Comparison of ENCODE assay signal across 10 cellular contexts in genomic region chr1:155125946-155126493, GRCh38. TPM values are rescaled to one million over a fixed set of nuclear protein-coding genes. Genes with fewer than 3 reads are reported as not detected.
DNase-seq lines count a peak whose midpoint lies in the region; ATAC-seq and TF ChIP-seq lines count a peak whose summit lies in the region.
"Had no signal": no experiment of that assay in that cellular context is flagged by ENCODE, and none has a peak within 500 bp of the region (broad histone marks: within the 10 kb centered on the region; RNA-seq: fewer than 3 reads in every experiment).

No MANE protein-coding gene starts in this region.

- peak overlapping the region; percentile 64 to 73 for H3K4me3 ChIP-seq in duodenal mucosa (ENCODE audit: low read depth in 1 of 2, low read length in 2 of 2)
- peak overlapping the region; percentile 64 for H3K4me3 ChIP-seq in lower lobe of right lung
- H3K4me3 ChIP-seq in tibial nerve = peak overlapping the region; percentile 62 to 74 (median 64)

- no peaks in the 10 kb centered on the region for H3K36me3 Mint-ChIP-seq in T-helper 2 cell treated with Interferon-gamma antibody and Interleukin-4, amounts not matched to agents 5 μg/mL and 100 μg/mL, for 36 hours (ENCODE audit: low read depth)
- H3K36me3 Mint-ChIP-seq: CD4-positive, CD25-positive, alpha-beta regulatory T cell had no signal

- peak overlapping the region; percentile 25 for H3K4me3 Mint-ChIP-seq in T-helper 2 cell treated with Interferon-gamma antibody and Interleukin-4, amounts not matched to agents 5 μg/mL and 100 μg/mL, for 36 hours

- H3K27me3 ChIP-seq in duodenal mucosa (ENCODE audit: control insufficient read depth in 1 of 2, insufficient read depth in 2 of 2, low read length in 2 of 2) = no peaks in the 10 kb centered on the region
- peaks cover 13% of the 10 kb centered on the region for H3K27me3 ChIP-seq in lower lobe of right lung (ENCODE audit: low read depth)
- no peaks in the 10 kb centered on the region for H3K27me3 ChIP-seq in tibial nerve

- peaks cover 30 to 58% of the 10 kb centered on the region in 2 donors for H3K4me1 ChIP-seq in duodenal mucosa (ENCODE audit: control insufficient read depth in 1 of 2, insufficient read depth in 2 of 2, low read length in 2 of 2)
- H3K4me1 ChIP-seq in lower lobe of right lung = peaks cover 58% of the 10 kb centered on the region
- peaks cover 0 to 60% (median 22%) of the 10 kb centered on the region in 4 donors for H3K4me1 ChIP-seq in tibial nerve

- H3K36me3 ChIP-seq in duodenal mucosa (ENCODE audit: control insufficient read depth in 1 of 2, insufficient read depth in 2 of 2, low read length in 2 of 2) (peaks cover 0 to 5% of the 10 kb centered on the region in 2 donors), lower lobe of right lung (peaks cover 12% of the 10 kb centered on the region), tibial nerve (peaks cover 0 to 1% (median 0%) of the 10 kb centered on the region in 3 donors)

- H3K27ac ChIP-seq in duodenal mucosa (ENCODE audit: low read depth, low read length) (peak overlapping the region; percentile 96), lower lobe of right lung (peak overlapping the region; percentile 91), tibial nerve (peak overlapping the region; percentile 84 to 99 (median 88))

- WGBS in tibial nerve, 2 donors = 23 to 30% methylated on average over 24 to 45 of the region's 50 CpGs

- peaks cover 17% of the 10 kb centered on the region for H3K4me1 Mint-ChIP-seq in T-helper 2 cell treated with Interferon-gamma antibody and Interleukin-4, amounts not matched to agents 5 μg/mL and 100 μg/mL, for 36 hours (ENCODE audit: low read depth)

- intact Hi-C loops in lower lobe of right lung (cut with DNase I) = no loop called here

- DNase-seq in T-helper 2 cell treated with Interferon-gamma antibody and Interleukin-4, amounts not matched to agents 5 μg/mL and 100 μg/mL, for 36 hours (ENCODE audit: low spot score) = no peak
- DNase-seq in T-helper 2 cell (no peak), lower lobe of right lung (peak; percentile 79), tibial nerve (ENCODE audit: low spot score in 2 of 2) (peak; percentile 54 to 58), DMS114 treated with DMSO at 0.1 percent for 48 hours (lab: John Stamatoyannopoulos, UW; ENCODE audit: unreplicated experiment) (no peak), T-helper 9 cell (no peak)

- peak; percentile 16 to 48 for ATAC-seq in lower lobe of right lung
- no peak for ATAC-seq in GM18858 (IDR thresholded peaks at IDR 0.05; ENCODE audit: unreplicated experiment)

- peak; percentile 8 to 38 for TF ChIP-seq POLR2A in tibial nerve (IDR thresholded peaks at IDR 0.05)

- peaks cover 65% of the 10 kb centered on the region for H3K27me3 Mint-ChIP-seq in T-helper 2 cell treated with Interferon-gamma antibody and Interleukin-4, amounts not matched to agents 5 μg/mL and 100 μg/mL, for 36 hours (ENCODE audit: low read depth)

- peak overlapping the region; percentile 84 to 96 for H3K9ac ChIP-seq in duodenal mucosa (ENCODE audit: low read depth in 1 of 2, low read length in 2 of 2)

- peak; percentile 16 to 66 for TF ChIP-seq EP300 in tibial nerve (IDR thresholded peaks at IDR 0.05)

- H3K27ac Mint-ChIP-seq in T-helper 2 cell treated with Interferon-gamma antibody and Interleukin-4, amounts not matched to agents 5 μg/mL and 100 μg/mL, for 36 hours = no peak overlapping the region

- no peaks in the 10 kb centered on the region for H3K9me3 Mint-ChIP-seq in T-helper 2 cell treated with Interferon-gamma antibody and Interleukin-4, amounts not matched to agents 5 μg/mL and 100 μg/mL, for 36 hours
- H3K9me3 Mint-ChIP-seq: CD4-positive, CD25-positive, alpha-beta regulatory T cell had no signal

- TF ChIP-seq CTCF in lower lobe of right lung (IDR thresholded peaks at IDR 0.05) = no peak
- TF ChIP-seq CTCF in tibial nerve (IDR thresholded peaks at IDR 0.05) = no peak

- H3K9me3 ChIP-seq in duodenal mucosa (ENCODE audit: control insufficient read depth in 1 of 2, low read length in 2 of 2) = no peaks in the 10 kb centered on the region
- H3K9me3 ChIP-seq in lower lobe of right lung = no peaks in the 10 kb centered on the region
- no peaks in the 10 kb centered on the region for H3K9me3 ChIP-seq in tibial nerve

RNA-seq across cellular contexts. Expression of gene EFNA1, which starts 1.7 kb away (rescaled TPM):
- total RNA-seq in lower lobe of right lung = 144 TPM
- total RNA-seq in tibial nerve = 10 to 100 TPM; 27.4 to 41.4 (median 34.0) TPM
- total RNA-seq: T-helper 1 cell treated with Interleukin-12 subunit alpha and Interleukin-12 subunit beta and Interleukin-4 antibody, amounts not matched to agents 30 ng/mL and 1 ng/mL, for 36 hours had no signal

RNA-seq across cellular contexts. Expression of gene SLC50A1, which starts 9.6 kb away (rescaled TPM):
- total RNA-seq in lower lobe of right lung = 42.6 TPM
- 10 to 100 TPM in 3 of 4 donors, 1 to 10 TPM in 1; 5.7 to 33.9 (median 14.9) TPM for total RNA-seq in tibial nerve

RNA-seq across cellular contexts. Expression of gene DPM3, which starts 14.3 kb away (rescaled TPM):
- total RNA-seq in lower lobe of right lung = 62.3 TPM
- 100 to 1,000 TPM in 2 of 4 donors, 10 to 100 TPM in 2; 74.7 to 115 (median 95.6) TPM for total RNA-seq in tibial nerve

RNA-seq across cellular contexts. Expression of gene KRTCAP2, which starts 47.1 kb away (rescaled TPM):
- total RNA-seq in lower lobe of right lung = 173 TPM
- total RNA-seq in tibial nerve = 100 to 1,000 TPM; 102 to 167 (median 146) TPM

RNA-seq across cellular contexts. Expression of gene EFNA3, which starts 47.4 kb away (rescaled TPM):
- total RNA-seq in lower lobe of right lung (1.0 TPM), tibial nerve (1 to 10 TPM in 2 of 4 donors, under 1 TPM in 1, not detected in 1; 0.63 to 1.2 (median 1.2) TPM)

Comparison
In these comparisons a context has a peak if more than half of its experiments do, and no peak if none do; other contexts are left out.
1. DNase-seq: peak in lower lobe of right lung (single experiment) and tibial nerve (2 of 2); none in T-helper 2 cell treated with Interferon-gamma antibody and Interleukin-4, amounts not matched to agents 5 μg/mL and 100 μg/mL, for 36 hours (single experiment), T-helper 2 cell (0 of 5), DMS114 treated with DMSO at 0.1 percent for 48 hours (single experiment) and T-helper 9 cell (single experiment).
2. Peak in every context shown above with its lines, with median percentiles within 50 percentile points of each other: H3K27ac ChIP-seq and H3K4me3 ChIP-seq.